29 cellular contexts compared by ENCODE assay signal in genomic region chr17:58936295-58936694, GRCh38.
"Had no signal": no experiment of that assay in that cellular context is flagged by ENCODE, and none has a peak within 500 bp of the region (broad histone marks: within the 10 kb centered on the region; RNA-seq: fewer than 3 reads in every experiment).

No MANE protein-coding gene starts in this region.

- H3K27me3 Mint-ChIP-seq: activated B cell treated with CpG ODN at 0.5 μM for 24 hours; activated CD4-positive, alpha-beta memory T cell treated with anti-CD3 and anti-CD28 coated beads for 36 hours; activated naive CD8-positive, alpha-beta T cell had no signal

- H3K4me1 Mint-ChIP-seq: activated B cell treated with CpG ODN at 0.5 μM for 24 hours, T-helper 17 cell had no signal

- H3K9me3 ChIP-seq: body of pancreas, colonic mucosa, esophagus squamous epithelium, gastroesophageal sphincter had no signal

- H3K27me3 ChIP-seq: body of pancreas, colonic mucosa, esophagus squamous epithelium, gastroesophageal sphincter had no signal

- H3K4me3 Mint-ChIP-seq: activated B cell treated with CpG ODN at 0.5 μM for 24 hours; activated CD4-positive, alpha-beta memory T cell treated with anti-CD3 and anti-CD28 coated beads for 36 hours; activated CD8-positive, alpha-beta T cell treated with anti-CD3 and anti-CD28 coated beads, Interleukin-2, amount 10 ng/mL, durations not matched to agents 7 days and 5 days; activated naive CD8-positive, alpha-beta T cell; activated T-cell treated with anti-CD3 and anti-CD28 coated beads, Interleukin-2, amount 50 U/mL, for 24 hours; activated T-cell treated with anti-CD3 and anti-CD28 coated beads, Interleukin-2, amount 50 U/mL, for 72 hours; T-helper 17 cell; T-helper 2 cell treated with Interferon-gamma antibody and Interleukin-4, amounts not matched to agents 5 μg/mL and 100 μg/mL, for 36 hours had no signal

- H3K4me3 ChIP-seq: body of pancreas, colonic mucosa, esophagus squamous epithelium, gastroesophageal sphincter had no signal

- H3K9me3 Mint-ChIP-seq: activated B cell treated with CpG ODN at 0.5 μM for 24 hours; activated CD4-positive, alpha-beta memory T cell treated with anti-CD3 and anti-CD28 coated beads for 36 hours; activated T-cell treated with anti-CD3 and anti-CD28 coated beads, Interleukin-2, amount 50 U/mL, for 24 hours; activated T-cell treated with anti-CD3 and anti-CD28 coated beads, Interleukin-2, amount 50 U/mL, for 72 hours; T-helper 2 cell treated with Interferon-gamma antibody and Interleukin-4, amounts not matched to agents 5 μg/mL and 100 μg/mL, for 36 hours had no signal

- H3K4me1 ChIP-seq: body of pancreas, colonic mucosa, esophagus squamous epithelium, gastroesophageal sphincter had no signal

- DNase-seq: activated B cell treated with CpG ODN at 0.5 μM for 24 hours; activated CD4-positive, alpha-beta memory T cell treated with anti-CD3 and anti-CD28 coated beads for 36 hours; activated CD4-positive, alpha-beta T cell treated with anti-CD3 and anti-CD28 coated beads for 48 hours; activated CD4-positive, alpha-beta T cell treated with anti-CD3 and anti-CD28 coated beads, Interleukin-2, amount 50 U/mL, for 1 hour; activated CD8-positive, alpha-beta memory T cell treated with anti-CD3 and anti-CD28 coated beads, Interleukin-2, amount 50 U/mL, for 48 hours; activated CD8-positive, alpha-beta T cell treated with anti-CD3 and anti-CD28 coated beads, Interleukin-2, amount 10 ng/mL, durations not matched to agents 7 days and 5 days; activated gamma-delta T cell treated with Interleukin-2 at 50 U/mL for 16 hours; activated naive CD4-positive, alpha-beta T cell treated with anti-CD3 and anti-CD28 coated beads, Interleukin-2, amount 50 U/mL, for 16 hours; activated naive CD4-positive, alpha-beta T cell treated with Interleukin-2 at 50 U/mL for 16 hours; activated T-cell treated with anti-CD3 and anti-CD28 coated beads for 4 hours; activated T-cell treated with anti-CD3 and anti-CD28 coated beads, Interleukin-2, amount 50 U/mL, for 24 hours; activated T-cell treated with anti-CD3 and anti-CD28 coated beads, Interleukin-2, amount 50 U/mL, for 72 hours; amniotic stem cell; body of pancreas; central memory CD4-positive, alpha-beta T cell; cerebellar nuclear complex; colonic mucosa; effector CD8-positive, alpha-beta T cell; esophagus squamous epithelium; foreskin melanocyte; T-helper 1 cell; T-helper 17 cell; T1000; WERI-Rb-1 had no signal

- H3K27ac Mint-ChIP-seq: activated B cell treated with CpG ODN at 0.5 μM for 24 hours; activated CD4-positive, alpha-beta memory T cell treated with anti-CD3 and anti-CD28 coated beads for 36 hours; activated CD8-positive, alpha-beta T cell treated with anti-CD3 and anti-CD28 coated beads, Interleukin-2, amount 10 ng/mL, durations not matched to agents 7 days and 5 days; activated naive CD8-positive, alpha-beta T cell; activated T-cell treated with anti-CD3 and anti-CD28 coated beads, Interleukin-2, amount 50 U/mL, for 24 hours; activated T-cell treated with anti-CD3 and anti-CD28 coated beads, Interleukin-2, amount 50 U/mL, for 72 hours; T-helper 17 cell; T-helper 2 cell treated with Interferon-gamma antibody and Interleukin-4, amounts not matched to agents 5 μg/mL and 100 μg/mL, for 36 hours had no signal

- H3K27ac ChIP-seq: body of pancreas, colonic mucosa, epithelial cell of prostate, esophagus squamous epithelium, gastroesophageal sphincter, WERI-Rb-1 had no signal

- H3K36me3 ChIP-seq: colonic mucosa, esophagus squamous epithelium, gastroesophageal sphincter had no signal

- ATAC-seq: activated CD4-positive, CD25-positive, alpha-beta regulatory T cell treated with anti-CD3 and anti-CD28 coated beads, Interleukin-2, amount 50 U/mL, for 24 hours; activated CD8-positive, alpha-beta T cell treated with anti-CD3 and anti-CD28 coated beads, Interleukin-2, amount 10 ng/mL, durations not matched to agents 7 days and 5 days; activated T-cell treated with anti-CD3 and anti-CD28 coated beads, Interleukin-2, amount 50 U/mL, for 72 hours; body of pancreas; gastroesophageal sphincter; T-helper 17 cell had no signal

- H3K36me3 Mint-ChIP-seq: activated CD4-positive, alpha-beta memory T cell treated with anti-CD3 and anti-CD28 coated beads for 36 hours; activated naive CD8-positive, alpha-beta T cell had no signal
